30 cellular contexts compared by ENCODE assay signal in the genomic region with DNA sequence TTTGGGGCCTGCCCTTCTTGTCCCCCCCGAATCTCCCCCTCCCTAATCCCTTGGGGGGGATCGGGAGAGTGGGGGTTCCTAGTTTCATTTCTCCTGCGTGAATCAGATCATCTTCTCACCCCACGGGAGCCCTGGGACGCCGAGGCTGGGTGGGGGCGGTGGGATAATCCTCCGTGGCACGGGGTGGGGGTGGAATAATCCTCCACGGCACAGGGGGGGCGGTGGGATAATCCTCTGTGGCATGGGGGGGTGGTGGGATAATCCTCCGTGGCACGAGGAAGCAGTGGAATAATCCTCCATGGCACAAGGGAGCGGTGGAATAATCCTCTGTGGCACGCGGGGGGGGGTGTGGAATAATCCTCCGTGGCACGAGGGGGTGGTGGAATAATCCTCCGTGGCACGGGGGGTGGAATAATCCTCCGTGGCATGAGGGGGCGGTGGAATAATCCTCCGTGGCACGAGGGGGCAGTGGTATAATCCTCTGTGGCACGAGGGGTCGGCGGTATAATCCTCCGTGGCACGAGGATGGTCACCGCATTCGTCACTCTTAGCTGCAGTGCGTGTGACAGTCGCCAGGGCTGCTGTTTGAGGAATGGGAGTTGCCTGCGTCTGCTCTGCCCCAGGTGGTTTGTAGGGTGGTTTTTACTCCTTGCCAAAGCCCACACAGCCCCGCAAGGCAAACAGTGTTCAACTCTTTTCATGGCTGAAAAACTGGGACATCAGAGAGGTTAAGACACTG.
DNase-seq lines count a peak whose midpoint lies in the region; ATAC-seq and TF ChIP-seq lines count a peak whose summit lies in the region.
"Had no signal": no experiment of that assay in that cellular context is flagged by ENCODE, and none has a peak within 500 bp of the region (broad histone marks: within the 10 kb centered on the region; RNA-seq: fewer than 3 reads in every experiment).

No MANE protein-coding gene starts in this region.

- intact Hi-C loops in right cardiac atrium (cut with DNase I): no loop called here

- H3K4me3 Mint-ChIP-seq in central memory CD8-positive, alpha-beta T cell: no peak overlapping the region
- H3K4me3 Mint-ChIP-seq: activated CD4-positive, alpha-beta T cell treated with anti-CD3 and anti-CD28 coated beads, Interleukin-2, amount 10 ng/mL, durations not matched to agents 24 days and 14 days; activated naive CD8-positive, alpha-beta T cell; B cell; IgD-negative memory B cell; nephron; stimulated activated naive CD8-positive, alpha-beta T cell treated with anti-CD3 and anti-CD28 coated beads, Interleukin-15, amount 100 ng/mL, for 72 hours; WTC11 had no signal

- no peaks in the 10 kb centered on the region for H3K36me3 ChIP-seq in right atrium auricular region
- H3K36me3 ChIP-seq: ascending aorta had no signal

- H3K4me1 Mint-ChIP-seq in central memory CD8-positive, alpha-beta T cell: peaks cover 17% of the 10 kb centered on the region
- H3K4me1 Mint-ChIP-seq: B cell, IgD-negative memory B cell had no signal

- no peak for TF ChIP-seq CTCF in right atrium auricular region (IDR thresholded peaks at IDR 0.05)
- no peak for TF ChIP-seq CTCF in omental fat pad (IDR thresholded peaks at IDR 0.05)

- H3K4me1 ChIP-seq in right cardiac atrium (ENCODE audit: control insufficient read depth, insufficient read depth, low read length): no peaks in the 10 kb centered on the region
- no peaks in the 10 kb centered on the region for H3K4me1 ChIP-seq in right atrium auricular region
- H3K4me1 ChIP-seq: ascending aorta, esophagus muscularis mucosa had no signal

- H3K27ac ChIP-seq in right cardiac atrium (ENCODE audit: low read length): no peak overlapping the region
- no peak overlapping the region for H3K27ac ChIP-seq in right atrium auricular region
- H3K27ac ChIP-seq: ascending aorta, esophagus muscularis mucosa, GM23248 had no signal

- H3K9me3 ChIP-seq in right cardiac atrium (ENCODE audit: control insufficient read depth, low read length) (no peaks in the 10 kb centered on the region), right atrium auricular region (no peaks in the 10 kb centered on the region)
- H3K9me3 ChIP-seq: ascending aorta, esophagus muscularis mucosa had no signal

- no peaks in the 10 kb centered on the region for H3K27me3 Mint-ChIP-seq in central memory CD8-positive, alpha-beta T cell
- H3K27me3 Mint-ChIP-seq: activated CD4-positive, alpha-beta T cell treated with anti-CD3 and anti-CD28 coated beads, Interleukin-2, amount 10 ng/mL, durations not matched to agents 24 days and 14 days; activated naive CD8-positive, alpha-beta T cell; B cell; IgD-negative memory B cell; stimulated activated naive CD8-positive, alpha-beta T cell treated with anti-CD3 and anti-CD28 coated beads, Interleukin-15, amount 100 ng/mL, for 72 hours had no signal

- peak overlapping the region; percentile 83 for H3K27ac Mint-ChIP-seq in central memory CD8-positive, alpha-beta T cell (ENCODE audit: low read depth)
- H3K27ac Mint-ChIP-seq: activated CD4-positive, alpha-beta T cell treated with anti-CD3 and anti-CD28 coated beads, Interleukin-2, amount 10 ng/mL, durations not matched to agents 24 days and 14 days; B cell; IgD-negative memory B cell; stimulated activated naive CD8-positive, alpha-beta T cell treated with anti-CD3 and anti-CD28 coated beads, Interleukin-15, amount 100 ng/mL, for 72 hours; WTC11 had no signal

- ATAC-seq in right cardiac atrium: no peak
- no peak for ATAC-seq in central memory CD8-positive, alpha-beta T cell (replicated peaks; ENCODE audit: extremely low read depth, poor library complexity, severe bottlenecking)
- no peak for ATAC-seq in omental fat pad (ENCODE audit: low FRiP score)
- ATAC-seq in GM18511 (IDR thresholded peaks at IDR 0.05; ENCODE audit: unreplicated experiment): no peak
- ATAC-seq in stimulated activated naive CD8-positive, alpha-beta T cell treated with anti-CD3 and anti-CD28 coated beads, Interleukin-15, Interleukin-2, amounts not matched to agents 100 U/mL and 50 U/mL, for 24 hours: no peak
- ATAC-seq: stimulated activated naive CD8-positive, alpha-beta T cell treated with anti-CD3 and anti-CD28 coated beads, Interleukin-15, amount 100 ng/mL, for 72 hours; WTC11 had no signal

- H3K36me3 Mint-ChIP-seq in central memory CD8-positive, alpha-beta T cell (ENCODE audit: insufficient read depth): peaks cover 12% of the 10 kb centered on the region
- H3K36me3 Mint-ChIP-seq: WTC11 had no signal

- H3K27me3 ChIP-seq in right cardiac atrium (ENCODE audit: control insufficient read depth, insufficient read depth) (no peaks in the 10 kb centered on the region), right atrium auricular region (no peaks in the 10 kb centered on the region)
- H3K27me3 ChIP-seq: ascending aorta, esophagus muscularis mucosa had no signal

- peak in 2 of 3 donors; percentile 6 to 32 for DNase-seq in right cardiac atrium
- DNase-seq in right atrium auricular region (ENCODE audit: low spot score): no peak
- no peak for DNase-seq in central memory CD8-positive, alpha-beta T cell (ENCODE audit: low spot score in 2 of 2)
- DNase-seq in omental fat pad (ENCODE audit: low spot score): peak; percentile 17
- no peak for DNase-seq in ecto neural progenitor cell (ENCODE audit: low spot score)
- no peak for DNase-seq in stimulated activated naive CD8-positive, alpha-beta T cell treated with anti-CD3 and anti-CD28 coated beads, Interleukin-15, Interleukin-2, amounts not matched to agents 100 U/mL and 50 U/mL, for 24 hours
- DNase-seq: ACHN; activated CD4-positive, alpha-beta T cell treated with anti-CD3 and anti-CD28 coated beads, Interleukin-2, amount 10 ng/mL, durations not matched to agents 24 days and 14 days; activated effector memory CD4-positive, alpha-beta T cell treated with Interleukin-2 at 50 U/mL for 16 hours; activated T-cell treated with anti-CD3 and anti-CD28 coated beads, Interleukin-2, amount 50 U/mL, for 1 hour; caudate nucleus; dermis blood vessel endothelial cell; foreskin fibroblast; GM23248; head of caudate nucleus; midbrain; NCI-H1092; NCI-H1694; NCI-H446 treated with DMSO at 0.1 percent for 48 hours; RPMI8226; stimulated activated CD4-positive, alpha-beta T cell treated with anti-CD3 and anti-CD28 coated beads, Interleukin-2, amount 100 ng/mL, for 24 hours; stimulated activated naive CD8-positive, alpha-beta T cell treated with anti-CD3 and anti-CD28 coated beads, Interleukin-15, amount 100 ng/mL, for 72 hours had no signal

- WGBS in right cardiac atrium: 92% methylated on average over 35 of the region's 35 CpGs

- no peaks in the 10 kb centered on the region for H3K9me3 Mint-ChIP-seq in central memory CD8-positive, alpha-beta T cell
- H3K9me3 Mint-ChIP-seq: activated CD4-positive, alpha-beta T cell treated with anti-CD3 and anti-CD28 coated beads, Interleukin-2, amount 10 ng/mL, durations not matched to agents 24 days and 14 days; IgD-negative memory B cell; nephron; stimulated activated naive CD8-positive, alpha-beta T cell treated with anti-CD3 and anti-CD28 coated beads, Interleukin-15, amount 100 ng/mL, for 72 hours; WTC11 had no signal

- no peak overlapping the region for H3K4me3 ChIP-seq in right cardiac atrium (ENCODE audit: low read length)
- no peak overlapping the region for H3K4me3 ChIP-seq in right atrium auricular region
- H3K4me3 ChIP-seq: ascending aorta, esophagus muscularis mucosa, GM23248 had no signal

Comparison
In these comparisons a context has a peak if more than half of its experiments do, and no peak if none do; other contexts are left out.
1. DNase-seq: peak in right cardiac atrium (2 of 3) and omental fat pad (single experiment); none in right atrium auricular region (single experiment), central memory CD8-positive, alpha-beta T cell (0 of 2), ecto neural progenitor cell (single experiment) and stimulated activated naive CD8-positive, alpha-beta T cell treated with anti-CD3 and anti-CD28 coated beads, Interleukin-15, Interleukin-2, amounts not matched to agents 100 U/mL and 50 U/mL, for 24 hours (single experiment).